9 cellular contexts compared by ENCODE assay signal in genomic region chr15:63860161-63860954, GRCh38. TPM values are rescaled to one million over a fixed set of nuclear protein-coding genes. Genes with fewer than 3 reads are reported as not detected.
DNase-seq lines count a peak whose midpoint lies in the region; ATAC-seq lines count a peak whose summit lies in the region.
"Had no signal": no experiment of that assay in that cellular context is flagged by ENCODE, and none has a peak within 500 bp of the region (broad histone marks: within the 10 kb centered on the region; RNA-seq: fewer than 3 reads in every experiment).

No MANE protein-coding gene starts in this region.

- ATAC-seq in GM19351 (IDR thresholded peaks at IDR 0.05; ENCODE audit: unreplicated experiment) (peak; percentile 73), GM18867 (IDR thresholded peaks at IDR 0.05; ENCODE audit: unreplicated experiment) (no peak), GM18861 (IDR thresholded peaks at IDR 0.05; ENCODE audit: unreplicated experiment) (no peak)

- DNase-seq in T-helper 2 cell (peak in 4 of 5 experiments; percentile 10 to 91 (median 30)), mucosa of gallbladder (ENCODE audit: low spot score) (no peak), NCI-H1048 (lab: John Stamatoyannopoulos, UW) (no peak)
- peak; percentile 29 for DNase-seq in activated gamma-delta T cell treated with anti-CD3 and anti-CD28 coated beads, Interleukin-2, amount 50 U/mL, for 16 hours (ENCODE audit: low read depth)
- peak; percentile 44 for DNase-seq in stimulated activated CD4-positive, alpha-beta T cell treated with anti-CD3 and anti-CD28 coated beads, Interleukin-4, amount 100 ng/mL, for 24 hours
- DNase-seq: DMS79 had no signal

RNA-seq across cellular contexts. Expression of gene HERC1, which starts 26.6 kb away (rescaled TPM):
- total RNA-seq in mucosa of gallbladder = 81.9 TPM

Comparison
In these comparisons a context has a peak if more than half of its experiments do, and no peak if none do; other contexts are left out.
1. DNase-seq: peak in T-helper 2 cell (4 of 5), activated gamma-delta T cell treated with anti-CD3 and anti-CD28 coated beads, Interleukin-2, amount 50 U/mL, for 16 hours (single experiment) and stimulated activated CD4-positive, alpha-beta T cell treated with anti-CD3 and anti-CD28 coated beads, Interleukin-4, amount 100 ng/mL, for 24 hours (single experiment); none in mucosa of gallbladder (single experiment) and NCI-H1048 (single experiment).